ENCODE assay signal across 8 cellular contexts in genomic region chrX:38561126-38561868, GRCh38. TPM values are rescaled to one million over a fixed set of nuclear protein-coding genes. Genes with fewer than 3 reads are reported as not detected.
DNase-seq lines count a peak whose midpoint lies in the region; ATAC-seq, FAIRE-seq and TF ChIP-seq lines count a peak whose summit lies in the region.

TSPAN7 (plus strand) TSS chrX:38561542; CDS start chrX:38561547, 5 bp downstream.

- H3K79me2 ChIP-seq in H1 (ENCODE audit: control insufficient read depth in 1 of 2, insufficient read depth in 2 of 2, low read length in 2 of 2), result no peaks in the 10 kb centered on the region
- no peaks in the 10 kb centered on the region for H3K79me2 ChIP-seq in mesendoderm (ENCODE audit: control insufficient read depth, insufficient read depth, low read length)

- CTCF ChIA-PET in H1 (lab: Charles Lee; ENCODE audit: partially characterized antibody), result interaction anchor here (0.6 kb wide), 1 partner anchor 10 kb away, joined by 4 read pairs; no protein-coding TSS in a partner anchor

- no peak within 1 kb of the TSS for H3K27ac ChIP-seq in H1 (ENCODE audit: low read depth, low read length)
- H3K27ac ChIP-seq in mesendoderm (ENCODE audit: low read depth, low read length), result no peak within 1 kb of the TSS

- no peaks in the 10 kb centered on the region for H4K20me1 ChIP-seq in H1 (replicated peaks in 1 of 2; ENCODE audit: control insufficient read depth in 1 of 2, insufficient read depth in 2 of 2, low read length in 2 of 2)

- no peak for TF ChIP-seq CTCF in H1 (IDR thresholded peaks at IDR 0.05; ENCODE audit: control extremely low read depth in 1 of 3, insufficient read depth in 1 of 3, low read depth in 1 of 3, low read length in 3 of 3)

- peak within 1 kb of the TSS in 3 of 4 experiments; percentile 8 to 31 (median 30); a peak in 2 of 7 replicates for H3K9ac ChIP-seq in H1 (replicated peaks in 1 of 4; ENCODE audit: extremely low read depth in 1 of 4, low read depth in 3 of 4, low read length in 3 of 4)
- peak within 1 kb of the TSS; percentile 65 for H3K9ac ChIP-seq in mesendoderm (ENCODE audit: low read length)

- H3K23ac ChIP-seq in H1 (ENCODE audit: insufficient read length) (no peak within 1 kb of the TSS), mesendoderm (ENCODE audit: low read length) (no peak within 1 kb of the TSS)

- FAIRE-seq in H1 (lab: Jason Lieb, UNC), result no peak

- H3K36me3 ChIP-seq in H1 (ENCODE audit: control insufficient read depth in 2 of 4, insufficient read depth in 4 of 4, low read length in 3 of 4), result no peaks in the 10 kb centered on the region
- no peaks in the 10 kb centered on the region for H3K36me3 ChIP-seq in mesendoderm (ENCODE audit: control insufficient read depth, insufficient read depth, low read length)

- no peak within 1 kb of the TSS for H2BK120ac ChIP-seq in H1 (replicated peaks; ENCODE audit: low read depth, low read length)
- H2BK120ac ChIP-seq in mesendoderm (ENCODE audit: low read depth, low read length), result no peak within 1 kb of the TSS

- H3K79me1 ChIP-seq in H1 (ENCODE audit: low read depth, low read length), result no peaks in the 10 kb centered on the region
- no peaks in the 10 kb centered on the region for H3K79me1 ChIP-seq in mesendoderm (ENCODE audit: low read length)

- H2BK5ac ChIP-seq in H1 (ENCODE audit: low read depth, low read length), result no peak within 1 kb of the TSS
- H2BK5ac ChIP-seq in mesendoderm (ENCODE audit: low read length), result no peak within 1 kb of the TSS

- ATAC-seq in GM18519 (IDR thresholded peaks at IDR 0.05; ENCODE audit: low FRiP score, unreplicated experiment) (peak; percentile 79), HG03460 (IDR thresholded peaks at IDR 0.05; ENCODE audit: unreplicated experiment) (peak; percentile 54), GM19397 (IDR thresholded peaks at IDR 0.05; ENCODE audit: unreplicated experiment) (no peak)

- H3K4me2 ChIP-seq in H1 (ENCODE audit: insufficient read depth in 1 of 2, low read depth in 2 of 2, low read length in 2 of 2), result peak within 1 kb of the TSS; percentile 85 to 93
- H3K4me2 ChIP-seq in mesendoderm (ENCODE audit: low read length), result peak within 1 kb of the TSS; percentile 62

- TF ChIP-seq POLR2A in H1 (IDR thresholded peaks at IDR 0.05; ENCODE audit: control extremely low read depth in 1 of 2, low read depth in 2 of 2, low read length in 2 of 2), result no peak

- TF ChIP-seq EP300 in H1 (IDR thresholded peaks at IDR 0.05; ENCODE audit: borderline replicate concordance in 1 of 2, low read depth in 2 of 2, low read length in 2 of 2), result no peak

- H4K8ac ChIP-seq in H1 (ENCODE audit: extremely low read depth, insufficient read depth, low read length) (no peak within 1 kb of the TSS), mesendoderm (ENCODE audit: low read depth, low read length) (no peak within 1 kb of the TSS)

- 0 out of 2 replicates have a peak within 1 kb of the TSS, but pooled peaks have one; percentile 27 for H2BK12ac ChIP-seq in H1 (ENCODE audit: low read depth, low read length)

- peaks cover 7% of the 10 kb centered on the region; the same call in 1 of the 2 replicates for H3K23me2 ChIP-seq in H1 (ENCODE audit: low read depth, low read length)

- H3K4me3 ChIP-seq in H1 (ENCODE audit: extremely low read depth in 1 of 4, insufficient read depth in 2 of 4, low read depth in 3 of 4, low read length in 4 of 4) (peak within 1 kb of the TSS; percentile 43 to 74 (median 62)), mesendoderm (ENCODE audit: low read length) (peak within 1 kb of the TSS; percentile 58)

- peaks cover 0 to 3% (median 0%) of the 10 kb centered on the region in 4 experiments; a peak in 1 of 7 replicates for H3K27me3 ChIP-seq in H1 (replicated peaks in 1 of 4; ENCODE audit: control insufficient read depth in 3 of 4, extremely low read depth in 1 of 4, insufficient read depth in 3 of 4, low read length in 3 of 4)
- H3K27me3 ChIP-seq in mesendoderm (ENCODE audit: insufficient read depth, low read length, poor library complexity), result no peaks in the 10 kb centered on the region

- H3K56ac ChIP-seq in H1 (replicated peaks; ENCODE audit: insufficient read length, low read depth, low read length) (no peak within 1 kb of the TSS), mesendoderm (ENCODE audit: low read length) (peak within 1 kb of the TSS; percentile 70)

- H3K18ac ChIP-seq in H1 (ENCODE audit: extremely low read depth, low read length) (no peak within 1 kb of the TSS; the same call in 1 of the 2 replicates), mesendoderm (ENCODE audit: low read length) (no peak within 1 kb of the TSS)

- no peak within 1 kb of the TSS for H2AK5ac ChIP-seq in H1 (ENCODE audit: low read depth, low read length)
- no peak within 1 kb of the TSS for H2AK5ac ChIP-seq in mesendoderm (ENCODE audit: low read length)

- H2BK20ac ChIP-seq in H1 (ENCODE audit: low read length), result no peak within 1 kb of the TSS

- H2AFZ ChIP-seq in H1 (ENCODE audit: low read length), result peak within 1 kb of the TSS; percentile 85; the same call in 1 of the 2 replicates

- no peak within 1 kb of the TSS for H3K14ac ChIP-seq in H1 (ENCODE audit: insufficient read length)

- H3K4ac ChIP-seq in H1 (replicated peaks; ENCODE audit: insufficient read length, low read depth, low read length), result no peak within 1 kb of the TSS
- H3K4ac ChIP-seq in mesendoderm (ENCODE audit: low read depth, low read length), result no peak within 1 kb of the TSS

- H2BK15ac ChIP-seq in H1 (ENCODE audit: low read length) (no peak within 1 kb of the TSS), mesendoderm (replicated peaks; ENCODE audit: low read depth) (no peak within 1 kb of the TSS)

- no peak within 1 kb of the TSS for H4K5ac ChIP-seq in H1 (ENCODE audit: insufficient read length, low read depth, low read length)
- no peak within 1 kb of the TSS for H4K5ac ChIP-seq in mesendoderm (ENCODE audit: low read length)

- POLR2A ChIA-PET in H1 (lab: Charles Lee; ENCODE audit: partially characterized antibody), result interaction anchor here (1.5 kb wide), 1 partner anchor 9 kb away, joined by 4 read pairs; no protein-coding TSS in a partner anchor

- no peak for TF ChIP-seq RAD21 in H1 (IDR thresholded peaks at IDR 0.05 in 1 of 2, conservative IDR thresholded peaks at IDR 0.05 in 1 of 2; ENCODE audit: low read depth in 2 of 2, low read length in 2 of 2)

- no peaks in the 10 kb centered on the region for H3K9me3 ChIP-seq in H1 (ENCODE audit: insufficient read depth in 2 of 2, low read depth in 1 of 2, low read length in 1 of 2)

- H3K4me1 ChIP-seq in H1 (replicated peaks in 1 of 4; ENCODE audit: control insufficient read depth in 3 of 4, insufficient read depth in 4 of 4, low read length in 3 of 4) (peaks cover 0 to 3% (median under 1%) of the 10 kb centered on the region in 4 experiments; a peak in 3 of 7 replicates), mesendoderm (ENCODE audit: control insufficient read depth, low read depth, low read length) (no peaks in the 10 kb centered on the region)

- 13% methylated on average over 11 of the region's 78 CpGs; no CpG with 5 or more reads in 1 of the 2 experiments for WGBS in H1 (ENCODE audit: extremely low coverage in 1 of 2, insufficient coverage in 1 of 2, insufficient read length in 1 of 2, insufficient replicate concordance in 2 of 2, low coverage in 1 of 2, low lambda C conversion rate in 2 of 2, missing lambda C conversion rate in 1 of 2), 2 experiments
- WGBS in mesendoderm (ENCODE audit: extremely low coverage, insufficient coverage, low lambda C conversion rate), result no CpG with 5 or more reads among the region's 78 CpGs

- peak; percentile 91 for DNase-seq in NCI-H69 (lab: John Stamatoyannopoulos, UW)
- DNase-seq in activated CD8-positive, alpha-beta memory T cell treated with anti-CD3 and anti-CD28 coated beads, Interleukin-2, amount 50 U/mL, for 1 hour (ENCODE audit: extremely low read depth), result peak; percentile 29
- peak in 1 of 2 experiments; percentile 75 for DNase-seq in H1 (ENCODE audit: low read depth in 1 of 2, low spot score in 2 of 2)
- peak; percentile 74 for DNase-seq in mesendoderm
- DNase-seq in stimulated activated CD4-positive, alpha-beta T cell treated with anti-CD3 and anti-CD28 coated beads, TNF-alpha, amount 100 ng/mL, for 48 hours (ENCODE audit: low read depth in 3 of 3), result peak; percentile 60 to 65 (median 61)

- H4K91ac ChIP-seq in H1 (replicated peaks; ENCODE audit: insufficient read length, low read length), result no peak within 1 kb of the TSS

TF ChIP-seq in H1, 55 proteins besides CTCF, POLR2A, EP300 and RAD21 (continues in another document):
- TF ChIP-seq CTBP2 (IDR thresholded peaks at IDR 0.05; ENCODE audit: borderline replicate concordance, insufficient read depth, insufficient read length, low read length) (no peak), BCL11A (IDR thresholded peaks at IDR 0.05; ENCODE audit: low read depth in 2 of 2, low read length in 2 of 2) (no peak), PHF8 (conservative IDR thresholded peaks at IDR 0.05; ENCODE audit: low read depth, low read length) (no peak), TEAD4 (IDR thresholded peaks at IDR 0.05; ENCODE audit: low read depth, low read length) (no peak), HDAC6 (IDR thresholded peaks at IDR 0.05; ENCODE audit: low read depth, low read length) (no peak), ASH2L (IDR thresholded peaks at IDR 0.05; ENCODE audit: low read length) (no peak)

RNA-seq across cellular contexts. Expression of gene TSPAN7, which starts in this region (rescaled TPM):
- 31.7 and 32.1 TPM in 2 replicates for total RNA-seq in H1 (2021; fragmentation: NEBNext Ultra II Directional; extraction: Animal tissue kit (Norgen Biotek cat#: 25700))
- polyA plus RNA-seq in H1 (2011; rRNA removed), result 34.3 and 37.7 TPM in 2 replicates
- 27.6 TPM for polyA plus RNA-seq in H1 (2011; cell fraction: cytosol; rRNA removed)
- polyA plus RNA-seq in H1 (2011; cell fraction: nucleus; rRNA removed), result 31.9 TPM
- 26.1 to 30.0 TPM (median 28.2 TPM) in 4 replicates for polyA plus RNA-seq in H1 (2012, experiment 1 of 2)
- 20.6 TPM for polyA plus RNA-seq in H1 (2012, experiment 2 of 2)
- 40.9 TPM for polyA plus RNA-seq in H1 (2013, experiment 1 of 2)
- 47.4 TPM for polyA plus RNA-seq in H1 (2013, experiment 2 of 2)
- 29.0 and 36.2 TPM in 2 replicates for polyA minus RNA-seq in H1 (2011; rRNA and poly(A)+ RNA removed)
- polyA minus RNA-seq in H1 (2011; cell fraction: cytosol; rRNA and poly(A)+ RNA removed), result 13.1 TPM
- 15.7 TPM for polyA minus RNA-seq in H1 (2011; cell fraction: nucleus; rRNA and poly(A)+ RNA removed)
- 17.9 TPM for polyA plus RNA-seq in mesendoderm (2013, experiment 1 of 2)
- 19.4 TPM for polyA plus RNA-seq in mesendoderm (2013, experiment 2 of 2)
